In the genomic region with DNA sequence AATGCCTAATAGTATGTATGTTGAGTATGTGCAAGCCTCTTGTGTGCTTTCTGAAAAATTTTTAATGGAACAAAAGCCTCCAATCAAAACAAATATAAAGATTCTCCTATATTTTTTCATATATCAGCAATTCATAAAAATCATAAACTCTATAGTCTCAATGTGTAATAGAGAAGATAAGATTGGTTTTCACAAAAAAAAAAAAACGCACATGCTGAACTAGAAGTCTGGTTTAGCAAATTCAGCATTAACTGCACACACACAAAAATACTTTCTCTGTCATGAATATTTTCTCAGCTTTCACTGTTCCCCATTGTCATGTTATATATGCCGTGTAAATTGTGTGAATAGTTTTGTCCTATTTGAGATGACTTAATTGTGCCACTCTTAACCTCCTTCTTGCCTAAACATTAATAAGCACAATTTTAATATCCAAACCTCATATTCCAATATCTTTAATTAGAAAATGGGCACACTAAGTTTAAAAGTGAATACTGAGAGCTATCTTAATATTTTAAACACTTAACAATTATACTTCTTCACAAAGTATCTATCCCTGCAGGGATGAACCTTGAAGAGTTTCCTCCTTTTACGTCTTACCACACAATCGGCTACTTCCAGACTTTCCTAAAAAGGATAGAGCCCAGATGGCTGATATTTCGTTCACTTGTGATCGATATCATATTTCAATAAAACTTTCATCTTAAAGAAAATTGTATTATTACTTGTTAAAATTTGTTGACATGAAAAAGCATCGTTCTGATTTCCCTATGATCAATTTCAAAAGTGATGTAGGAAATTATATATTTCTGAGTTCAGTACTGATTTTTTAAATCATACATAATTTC, we compare ENCODE assay signal across 25 cellular contexts.
"Had no signal": no experiment of that assay in that cellular context is flagged by ENCODE, and none has a peak within 500 bp of the region (broad histone marks: within the 10 kb centered on the region; RNA-seq: fewer than 3 reads in every experiment).

No MANE protein-coding gene starts in this region.

- H3K27me3 ChIP-seq: ascending aorta, body of pancreas had no signal

- H3K27ac ChIP-seq: ascending aorta, body of pancreas had no signal

- H3K27ac Mint-ChIP-seq: activated B cell treated with CpG ODN at 0.5 μM for 24 hours; activated CD4-positive, alpha-beta T cell treated with anti-CD3 and anti-CD28 coated beads, Interleukin-2, amount 10 ng/mL, durations not matched to agents 24 days and 14 days; activated CD8-positive, alpha-beta memory T cell treated with anti-CD3 and anti-CD28 coated beads, Interleukin-2, amount 10 ng/mL, durations not matched to agents 7 days and 5 days; activated naive CD4-positive, alpha-beta T cell treated with anti-CD3 and anti-CD28 coated beads, Interleukin-2, amount 50 U/mL, for 72 hours; activated naive CD8-positive, alpha-beta T cell treated with anti-CD3 and anti-CD28 coated beads, Interleukin-2, amount 50 U/mL, for 24 hours; T-helper 17 cell had no signal

- H3K4me1 Mint-ChIP-seq: activated CD4-positive, alpha-beta T cell treated with anti-CD3 and anti-CD28 coated beads, Interleukin-2, amount 10 ng/mL, durations not matched to agents 24 days and 14 days; activated CD8-positive, alpha-beta memory T cell treated with anti-CD3 and anti-CD28 coated beads, Interleukin-2, amount 10 ng/mL, durations not matched to agents 7 days and 5 days; activated naive CD8-positive, alpha-beta T cell treated with anti-CD3 and anti-CD28 coated beads, Interleukin-2, amount 50 U/mL, for 24 hours; T-helper 17 cell had no signal

- H3K9me3 ChIP-seq: ascending aorta, body of pancreas had no signal

- H3K4me3 ChIP-seq: ascending aorta, body of pancreas had no signal

- ATAC-seq: activated CD8-positive, alpha-beta memory T cell treated with anti-CD3 and anti-CD28 coated beads, Interleukin-2, amount 10 ng/mL, durations not matched to agents 7 days and 5 days; activated naive CD4-positive, alpha-beta T cell treated with anti-CD3 and anti-CD28 coated beads, Interleukin-2, amount 50 U/mL, for 72 hours; activated naive CD8-positive, alpha-beta T cell treated with anti-CD3 and anti-CD28 coated beads, Interleukin-2, amount 50 U/mL, for 24 hours; activated T-cell treated with anti-CD3 and anti-CD28 coated beads, Interleukin-2, amount 50 U/mL, for 4 hours; body of pancreas; PC-3; T-helper 17 cell had no signal

- H3K4me1 ChIP-seq: ascending aorta, body of pancreas had no signal

- DNase-seq: activated B cell treated with CpG ODN at 0.5 μM for 24 hours; activated CD4-positive, alpha-beta T cell treated with anti-CD3 and anti-CD28 coated beads for 1 hour; activated CD4-positive, alpha-beta T cell treated with anti-CD3 and anti-CD28 coated beads, Interleukin-2, amount 10 ng/mL, durations not matched to agents 24 days and 14 days; activated CD4-positive, alpha-beta T cell treated with anti-CD3 and anti-CD28 coated beads, Interleukin-2, amount 50 U/mL, for 48 hours; activated CD8-positive, alpha-beta memory T cell treated with anti-CD3 and anti-CD28 coated beads, Interleukin-2, amount 10 ng/mL, durations not matched to agents 7 days and 5 days; activated effector memory CD4-positive, alpha-beta T cell treated with anti-CD3 and anti-CD28 coated beads, Interleukin-2, amount 50 U/mL, for 16 hours; activated naive CD4-positive, alpha-beta T cell treated with Interleukin-2 at 50 U/mL for 16 hours; activated naive CD8-positive, alpha-beta T cell treated with anti-CD3 and anti-CD28 coated beads, Interleukin-2, amount 50 U/mL, for 24 hours; activated T-cell treated with anti-CD3 and anti-CD28 coated beads, Interleukin-2, amount 50 U/mL, for 4 hours; amniotic stem cell; body of pancreas; MM.1S; NCI-H1105 treated with DMSO at 0.1 percent for 48 hours; NCI-H1436 treated with DMSO at 0.1 percent for 48 hours; NCI-H187; NCI-H2081; NCI-H510A treated with DMSO at 0.1 percent for 48 hours; NCI-H69; NK-92 treated with Interleukin-12 subunit alpha and Interleukin-12 subunit beta, amount 100 ng/mL, for 24 hours; PC-3; SHP77; T-helper 17 cell; T1000 had no signal

- H3K36me3 ChIP-seq: ascending aorta had no signal

- H3K4me3 Mint-ChIP-seq: activated B cell treated with CpG ODN at 0.5 μM for 24 hours; activated CD4-positive, alpha-beta T cell treated with anti-CD3 and anti-CD28 coated beads, Interleukin-2, amount 10 ng/mL, durations not matched to agents 24 days and 14 days; activated CD8-positive, alpha-beta memory T cell treated with anti-CD3 and anti-CD28 coated beads, Interleukin-2, amount 10 ng/mL, durations not matched to agents 7 days and 5 days; activated naive CD8-positive, alpha-beta T cell treated with anti-CD3 and anti-CD28 coated beads, Interleukin-2, amount 50 U/mL, for 24 hours; activated T-cell treated with anti-CD3 and anti-CD28 coated beads, Interleukin-2, amount 50 U/mL, for 4 hours; T-helper 17 cell had no signal

- H3K9me3 Mint-ChIP-seq: activated B cell treated with CpG ODN at 0.5 μM for 24 hours; activated CD4-positive, alpha-beta T cell treated with anti-CD3 and anti-CD28 coated beads, Interleukin-2, amount 10 ng/mL, durations not matched to agents 24 days and 14 days; activated naive CD4-positive, alpha-beta T cell treated with anti-CD3 and anti-CD28 coated beads, Interleukin-2, amount 50 U/mL, for 72 hours; activated naive CD8-positive, alpha-beta T cell treated with anti-CD3 and anti-CD28 coated beads, Interleukin-2, amount 50 U/mL, for 24 hours; activated T-cell treated with anti-CD3 and anti-CD28 coated beads, Interleukin-2, amount 50 U/mL, for 4 hours had no signal

- H3K36me3 Mint-ChIP-seq: activated CD8-positive, alpha-beta memory T cell treated with anti-CD3 and anti-CD28 coated beads, Interleukin-2, amount 10 ng/mL, durations not matched to agents 7 days and 5 days; activated naive CD4-positive, alpha-beta T cell treated with anti-CD3 and anti-CD28 coated beads, Interleukin-2, amount 50 U/mL, for 72 hours had no signal

- H3K27me3 Mint-ChIP-seq: activated B cell treated with CpG ODN at 0.5 μM for 24 hours; activated CD8-positive, alpha-beta memory T cell treated with anti-CD3 and anti-CD28 coated beads, Interleukin-2, amount 10 ng/mL, durations not matched to agents 7 days and 5 days; activated naive CD8-positive, alpha-beta T cell treated with anti-CD3 and anti-CD28 coated beads, Interleukin-2, amount 50 U/mL, for 24 hours; T-helper 17 cell had no signal
